In genomic region chr10:88944813-88945212, GRCh38 we compare ENCODE assay signal across 13 cellular contexts. TPM values are rescaled to one million over a fixed set of nuclear protein-coding genes. Genes with fewer than 3 reads are reported as not detected.
A peak's percentile ranks its signal among the peaks of the same experiment; 100 is the strongest.
DNase-seq lines count a peak whose midpoint lies in the region; ATAC-seq and FAIRE-seq lines count a peak whose summit lies in the region.
"Had no signal": no experiment of that assay in that cellular context is flagged by ENCODE, and none has a peak within 500 bp of the region (broad histone marks: within the 10 kb centered on the region; RNA-seq: fewer than 3 reads in every experiment).

No MANE protein-coding gene starts in this region.

- H3K4me1 Mint-ChIP-seq in activated T-helper 2 cell treated with anti-CD3 and anti-CD28 coated beads, Interferon-gamma antibody, Interleukin-2, Interleukin-4, amounts not matched to agents 10 μg/mL and 5 μg/mL and 100 μg/mL, durations not matched to agents 14 hours and 24 hours and 36 hours (ENCODE audit: low read depth) = peaks cover 19% of the 10 kb centered on the region

- H3K4me1 ChIP-seq in stomach smooth muscle (ENCODE audit: control insufficient read depth, insufficient read depth, low read length) = peaks cover 61% of the 10 kb centered on the region

- peak; percentile 58 for ATAC-seq in GM21619 (IDR thresholded peaks at IDR 0.05; ENCODE audit: unreplicated experiment)
- ATAC-seq: T-cell had no signal

- no peak overlapping the region for H3K27ac Mint-ChIP-seq in activated T-helper 2 cell treated with anti-CD3 and anti-CD28 coated beads, Interferon-gamma antibody, Interleukin-2, Interleukin-4, amounts not matched to agents 10 μg/mL and 5 μg/mL and 100 μg/mL, durations not matched to agents 14 hours and 24 hours and 36 hours
- H3K27ac Mint-ChIP-seq: T-cell had no signal

- H3K27me3 Mint-ChIP-seq in activated T-helper 2 cell treated with anti-CD3 and anti-CD28 coated beads, Interferon-gamma antibody, Interleukin-2, Interleukin-4, amounts not matched to agents 10 μg/mL and 5 μg/mL and 100 μg/mL, durations not matched to agents 14 hours and 24 hours and 36 hours (ENCODE audit: low read depth) = no peaks in the 10 kb centered on the region
- H3K27me3 Mint-ChIP-seq: T-cell had no signal

- intact Hi-C loops in activated T-helper 2 cell treated with anti-CD3 and anti-CD28 coated beads, Interferon-gamma antibody, Interleukin-2, Interleukin-4, amounts not matched to agents 10 μg/mL and 5 μg/mL and 100 μg/mL, durations not matched to agents 14 hours and 24 hours and 36 hours (cut with micrococcal nuclease) = no loop called here

- peak; percentile 78 for FAIRE-seq in GM18507 (lab: Jason Lieb, UNC)
- FAIRE-seq: bronchial epithelial cell had no signal

- H3K27me3 ChIP-seq in stomach smooth muscle (ENCODE audit: control insufficient read depth in 1 of 2, insufficient read depth in 2 of 2, low read length in 2 of 2) = no peaks in the 10 kb centered on the region
- H3K27me3 ChIP-seq: right atrium auricular region had no signal

- peak overlapping the region in 1 of 2 donors; percentile 64 for H3K4me3 ChIP-seq in stomach smooth muscle (ENCODE audit: low read length in 2 of 2)
- H3K4me3 ChIP-seq: right atrium auricular region had no signal

- peaks cover 76 to 88% of the 10 kb centered on the region in 2 donors for H3K36me3 ChIP-seq in stomach smooth muscle (ENCODE audit: control insufficient read depth in 2 of 2, insufficient read depth in 2 of 2, low read length in 2 of 2)

- DNase-seq in GM18507 (ENCODE audit: extremely low spot score, insufficient read length, low read depth) = no peak
- DNase-seq in NOMO-1 treated with DMSO at 0.1 percent for 48 hours (lab: John Stamatoyannopoulos, UW; ENCODE audit: unreplicated experiment) = peak; percentile 71
- DNase-seq in midbrain (lab: John Stamatoyannopoulos, UW) = no peak
- DNase-seq in activated T-helper 2 cell treated with anti-CD3 and anti-CD28 coated beads, Interferon-gamma antibody, Interleukin-2, Interleukin-4, amounts not matched to agents 10 μg/mL and 5 μg/mL and 100 μg/mL, durations not matched to agents 14 hours and 24 hours and 36 hours (ENCODE audit: low spot score) = no peak
- no peak for DNase-seq in NK-92 treated with Interleukin-12 subunit alpha and Interleukin-12 subunit beta, amount 100 ng/mL, for 24 hours (lab: John Stamatoyannopoulos, UW)
- no peak for DNase-seq in nucleus accumbens (lab: John Stamatoyannopoulos, UW)
- DNase-seq: activated CD4-positive, alpha-beta T cell treated with anti-CD3 and anti-CD28 coated beads, Interleukin-2, amount 50 U/mL, for 48 hours; islet precursor cell; T-cell had no signal

- H3K9me3 ChIP-seq in stomach smooth muscle (ENCODE audit: control insufficient read depth in 2 of 2, low read length in 2 of 2) = no peaks in the 10 kb centered on the region
- H3K9me3 ChIP-seq: right atrium auricular region had no signal

- peak overlapping the region; percentile 79 for H3K27ac ChIP-seq in stomach smooth muscle (ENCODE audit: low read length)
- H3K27ac ChIP-seq: right atrium auricular region had no signal

- H3K9ac ChIP-seq in stomach smooth muscle (ENCODE audit: low read length in 2 of 2) = peak overlapping the region; percentile 25 to 68

- no peaks in the 10 kb centered on the region for H3K9me3 Mint-ChIP-seq in activated T-helper 2 cell treated with anti-CD3 and anti-CD28 coated beads, Interferon-gamma antibody, Interleukin-2, Interleukin-4, amounts not matched to agents 10 μg/mL and 5 μg/mL and 100 μg/mL, durations not matched to agents 14 hours and 24 hours and 36 hours
- H3K9me3 Mint-ChIP-seq: T-cell had no signal

- no peak overlapping the region for H3K4me3 Mint-ChIP-seq in activated T-helper 2 cell treated with anti-CD3 and anti-CD28 coated beads, Interferon-gamma antibody, Interleukin-2, Interleukin-4, amounts not matched to agents 10 μg/mL and 5 μg/mL and 100 μg/mL, durations not matched to agents 14 hours and 24 hours and 36 hours (ENCODE audit: low read depth)
- H3K4me3 Mint-ChIP-seq: T-cell had no signal

- H3K36me3 Mint-ChIP-seq in activated T-helper 2 cell treated with anti-CD3 and anti-CD28 coated beads, Interferon-gamma antibody, Interleukin-2, Interleukin-4, amounts not matched to agents 10 μg/mL and 5 μg/mL and 100 μg/mL, durations not matched to agents 14 hours and 24 hours and 36 hours (ENCODE audit: low read depth) = peaks cover 16% of the 10 kb centered on the region

RNA-seq across cellular contexts. Expression of gene ACTA2, which starts 7.8 kb away (rescaled TPM):
- total RNA-seq in activated T-helper 2 cell treated with anti-CD3 and anti-CD28 coated beads, Interferon-gamma antibody, Interleukin-2, Interleukin-4, amounts not matched to agents 10 μg/mL and 5 μg/mL and 100 μg/mL, durations not matched to agents 14 hours and 24 hours and 36 hours = 11.3 and 11.9 TPM in 2 replicates

RNA-seq across cellular contexts. Expression of gene FAS, which starts 45.8 kb away (rescaled TPM):
- total RNA-seq in activated T-helper 2 cell treated with anti-CD3 and anti-CD28 coated beads, Interferon-gamma antibody, Interleukin-2, Interleukin-4, amounts not matched to agents 10 μg/mL and 5 μg/mL and 100 μg/mL, durations not matched to agents 14 hours and 24 hours and 36 hours = 20.7 and 22.5 TPM in 2 replicates
